In the genomic region with DNA sequence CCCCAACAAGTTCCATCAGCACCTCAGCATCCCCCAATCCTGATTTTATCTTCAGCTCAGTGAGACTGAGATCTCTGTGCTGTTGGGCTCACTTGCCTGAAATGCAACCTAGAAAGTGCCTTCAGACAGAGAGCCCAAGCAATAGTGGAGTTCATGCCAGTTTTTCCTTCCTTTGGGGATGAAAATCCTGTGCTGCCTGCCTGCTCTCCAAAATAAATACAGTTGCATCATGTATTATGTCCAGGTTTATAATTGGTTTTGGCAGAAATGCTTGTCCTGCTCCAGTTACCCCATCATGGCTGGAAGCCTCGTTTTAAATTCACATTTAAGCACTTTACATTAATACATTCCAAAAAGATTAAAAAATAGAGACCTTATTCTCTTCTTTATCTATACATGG, we compare ENCODE assay signal across 28 cellular contexts.
DNase-seq lines count a peak whose midpoint lies in the region; ATAC-seq and TF ChIP-seq lines count a peak whose summit lies in the region.
"Had no signal": no experiment of that assay in that cellular context is flagged by ENCODE, and none has a peak within 500 bp of the region (broad histone marks: within the 10 kb centered on the region; RNA-seq: fewer than 3 reads in every experiment).

No MANE protein-coding gene starts in this region.

- CTCF ChIA-PET in MCF 10A (lab: Yijun Ruan, JAX): no interaction called here
- CTCF ChIA-PET in PC-3 (lab: Charles Lee): no interaction called here

- H3K4me1 Mint-ChIP-seq in MCF 10A (ENCODE audit: insufficient read depth, unreplicated experiment): peaks cover 6% of the 10 kb centered on the region
- no peaks in the 10 kb centered on the region for H3K4me1 Mint-ChIP-seq in activated T-cell treated with anti-CD3 and anti-CD28 coated beads, Interleukin-2, amount 50 U/mL, for 24 hours (ENCODE audit: low read depth)
- H3K4me1 Mint-ChIP-seq: CD14-positive monocyte; CD8-positive, alpha-beta memory T cell had no signal

- no peak overlapping the region for H3K27ac Mint-ChIP-seq in MCF 10A (ENCODE audit: low read depth, unreplicated experiment)
- no peak overlapping the region for H3K27ac Mint-ChIP-seq in activated T-cell treated with anti-CD3 and anti-CD28 coated beads, Interleukin-2, amount 50 U/mL, for 24 hours
- H3K27ac Mint-ChIP-seq: CD8-positive, alpha-beta memory T cell had no signal

- H3K9me3 Mint-ChIP-seq in MCF 10A (ENCODE audit: unreplicated experiment): no peaks in the 10 kb centered on the region
- H3K9me3 Mint-ChIP-seq in activated T-cell treated with anti-CD3 and anti-CD28 coated beads, Interleukin-2, amount 50 U/mL, for 24 hours: peaks cover 3% of the 10 kb centered on the region

- no peaks in the 10 kb centered on the region for H3K4me1 ChIP-seq in breast epithelium
- H3K4me1 ChIP-seq in PC-3 (ENCODE audit: insufficient read depth, low read length): peaks cover 8% of the 10 kb centered on the region; the same call in 1 of the 2 replicates
- no peaks in the 10 kb centered on the region for H3K4me1 ChIP-seq in adrenal gland (replicated peaks in 1 of 2)
- H3K4me1 ChIP-seq: SJCRH30 had no signal

- intact Hi-C loops in MCF 10A (cut with micrococcal nuclease) (no loop called here), breast epithelium (cut with DNase I; ENCODE audit: low total_unique reads) (no loop called here), PC-3 (cut with micrococcal nuclease) (no loop called here), adrenal gland (cut with DNase I) (no loop called here)

- H3K27me3 ChIP-seq in breast epithelium (no peaks in the 10 kb centered on the region), PC-3 (ENCODE audit: low read length) (no peaks in the 10 kb centered on the region), adrenal gland (no peaks in the 10 kb centered on the region)
- H3K27me3 ChIP-seq: BE2C, SJCRH30 had no signal

- no peaks in the 10 kb centered on the region for H3F3A ChIP-seq in PC-3 (ENCODE audit: low read length, unreplicated experiment)

- no peak overlapping the region for H2AFZ ChIP-seq in PC-3 (ENCODE audit: low read length)
- H2AFZ ChIP-seq: PC-9 had no signal

- TF ChIP-seq POLR2A in breast epithelium (IDR thresholded peaks at IDR 0.05) (no peak), adrenal gland (IDR thresholded peaks at IDR 0.05) (no peak)

- no peaks in the 10 kb centered on the region for H3K79me2 ChIP-seq in PC-3 (ENCODE audit: low read length)

- no peak for ATAC-seq in PC-3
- ATAC-seq: Right ventricle myocardium inferior had no signal

- TF ChIP-seq CTCF in MCF 10A (IDR thresholded peaks at IDR 0.05; ENCODE audit: unreplicated experiment) (no peak), breast epithelium (IDR thresholded peaks at IDR 0.05) (no peak), PC-3 (conservative IDR thresholded peaks at IDR 0.05; ENCODE audit: low read depth, low read length) (no peak), adrenal gland (IDR thresholded peaks at IDR 0.05) (no peak)

- H3K9me3 ChIP-seq in breast epithelium (no peaks in the 10 kb centered on the region), PC-3 (ENCODE audit: low read length) (no peaks in the 10 kb centered on the region), adrenal gland (replicated peaks in 1 of 3) (no peaks in the 10 kb centered on the region)
- H3K9me3 ChIP-seq: BE2C, SJCRH30 had no signal

- H3K4me3 Mint-ChIP-seq in MCF 10A (ENCODE audit: unreplicated experiment): no peak overlapping the region
- H3K4me3 Mint-ChIP-seq in activated T-cell treated with anti-CD3 and anti-CD28 coated beads, Interleukin-2, amount 50 U/mL, for 24 hours: no peak overlapping the region
- H3K4me3 Mint-ChIP-seq: CD14-positive monocyte; CD8-positive, alpha-beta memory T cell had no signal

- no peak overlapping the region for H3K9ac ChIP-seq in PC-3 (ENCODE audit: low read length)

- H3K4me3 ChIP-seq in breast epithelium (no peak overlapping the region), PC-3 (ENCODE audit: low read length) (no peak overlapping the region), adrenal gland (no peak overlapping the region)
- H3K4me3 ChIP-seq: PC-9, SJCRH30 had no signal

- WGBS in adrenal gland, 4 donors: 44 to 70% (median 61%) methylated on average over 1 of the region's 1 CpG

- DNase-seq in MCF 10A (ENCODE audit: unreplicated experiment) (peak; percentile 55), breast epithelium (ENCODE audit: low spot score in 2 of 2) (no peak), astrocyte of the hippocampus (ENCODE audit: low read depth, low spot score) (peak; percentile 36), fibroblast of peridontal ligament (ENCODE audit: extremely low read depth) (peak; percentile 63), PC-3 (no peak), adrenal gland (no peak)
- no peak for DNase-seq in activated T-cell treated with anti-CD3 and anti-CD28 coated beads, Interleukin-2, amount 50 U/mL, for 24 hours
- DNase-seq: 8988T; ACHN; BE2C; CD8-positive, alpha-beta memory T cell; DMS 273 treated with DMSO at 0.1 percent for 48 hours; DMS79; GF-D8; HCEC 1CT; Karpas-422; MV-4-11; NCI-H1694 treated with DMSO at 0.1 percent for 48 hours; NCI-H2171 treated with DMSO at 0.1 percent for 48 hours; NCI-H345; NCI-H510A treated with DMSO at 0.1 percent for 48 hours; NCI-H748 treated with DMSO at 0.1 percent for 48 hours; NK-92 treated with Interleukin-12 subunit alpha and Interleukin-12 subunit beta, amount 100 ng/mL, for 24 hours; PC-9; SJCRH30 had no signal

- H3K27me3 Mint-ChIP-seq in MCF 10A (ENCODE audit: insufficient read depth, unreplicated experiment): no peaks in the 10 kb centered on the region
- no peaks in the 10 kb centered on the region for H3K27me3 Mint-ChIP-seq in activated T-cell treated with anti-CD3 and anti-CD28 coated beads, Interleukin-2, amount 50 U/mL, for 24 hours
- H3K27me3 Mint-ChIP-seq: CD8-positive, alpha-beta memory T cell had no signal

- H3K9me2 ChIP-seq in PC-3 (replicated peaks; ENCODE audit: low read length): no peaks in the 10 kb centered on the region

- POLR2A ChIA-PET in MCF 10A (lab: Yijun Ruan, JAX) (no interaction called here), PC-3 (lab: Charles Lee; ENCODE audit: unreplicated experiment) (no interaction called here)

- H3K27ac ChIP-seq in breast epithelium: no peak overlapping the region
- H3K27ac ChIP-seq in PC-3 (ENCODE audit: low read length): no peak overlapping the region
- H3K27ac ChIP-seq in adrenal gland: no peak overlapping the region
- H3K27ac ChIP-seq: HL-60, PC-9, SJCRH30 had no signal

- H3K36me3 ChIP-seq in breast epithelium (peaks cover 3% of the 10 kb centered on the region), PC-3 (ENCODE audit: low read depth, low read length) (no peaks in the 10 kb centered on the region), adrenal gland (replicated peaks in 1 of 2) (no peaks in the 10 kb centered on the region)
- H3K36me3 ChIP-seq: BE2C, SJCRH30 had no signal

- H4K20me1 ChIP-seq in PC-3 (ENCODE audit: low read length): no peaks in the 10 kb centered on the region

- BruUV-seq in MCF 10A (replicated peaks; lab: Mats Ljungman, UMichigan) (no TSS peak), PC-3 (replicated peaks; lab: Mats Ljungman, UMichigan) (no TSS peak)

- no peak overlapping the region for H3K4me2 ChIP-seq in PC-3 (ENCODE audit: low read length)
- H3K4me2 ChIP-seq: PC-9 had no signal

- H3K36me3 Mint-ChIP-seq in MCF 10A (ENCODE audit: insufficient read depth, unreplicated experiment): no peaks in the 10 kb centered on the region
- no peaks in the 10 kb centered on the region for H3K36me3 Mint-ChIP-seq in activated T-cell treated with anti-CD3 and anti-CD28 coated beads, Interleukin-2, amount 50 U/mL, for 24 hours (ENCODE audit: low read depth)
- H3K36me3 Mint-ChIP-seq: CD14-positive monocyte; CD8-positive, alpha-beta memory T cell had no signal

Comparison
In these comparisons a context has a peak if more than half of its experiments do, and no peak if none do; other contexts are left out.
1. DNase-seq: peak in MCF 10A (single experiment), astrocyte of the hippocampus (single experiment) and fibroblast of peridontal ligament (single experiment); none in breast epithelium (0 of 2), PC-3 (single experiment), activated T-cell treated with anti-CD3 and anti-CD28 coated beads, Interleukin-2, amount 50 U/mL, for 24 hours (single experiment) and adrenal gland (0 of 7).